20 cellular contexts compared by ENCODE assay signal in genomic region chr2:8720741-8721140, GRCh38.
"Had no signal": no experiment of that assay in that cellular context is flagged by ENCODE, and none has a peak within 500 bp of the region (broad histone marks: within the 10 kb centered on the region; RNA-seq: fewer than 3 reads in every experiment).

No MANE protein-coding gene starts in this region.

- H3K4me1 ChIP-seq: left lung, psoas muscle, transverse colon had no signal

- H3K27ac ChIP-seq: dorsolateral prefrontal cortex, left lung, psoas muscle, thoracic aorta, transverse colon had no signal

- DNase-seq: cortex of kidney; dorsolateral prefrontal cortex; effector CD8-positive, alpha-beta T cell; foreskin melanocyte; islet precursor cell; left lung; mesenchymal stem cell; midbrain; occipital lobe; psoas muscle; retina; stimulated activated CD4-positive, alpha-beta T cell treated with anti-CD3 and anti-CD28 coated beads, Interleukin-2, amount 100 ng/mL, for 24 hours; stimulated activated CD4-positive, alpha-beta T cell treated with anti-CD3 and anti-CD28 coated beads, Interleukin-4, amount 100 ng/mL, for 4 hours; stimulated activated naive B cell treated with anti-CD40 and anti-IgM and Interleukin-4, amounts not matched to agents 10 μg/mL and 1 μg/mL and 100 μg/mL, for 72 hours; stimulated activated naive CD8-positive, alpha-beta T cell treated with anti-CD3 and anti-CD28 coated beads, Interleukin-15, amount 100 ng/mL, for 72 hours; transverse colon had no signal

- H3K36me3 ChIP-seq: left lung, thoracic aorta, transverse colon had no signal

- H3K9me3 ChIP-seq: left lung, psoas muscle, thoracic aorta, transverse colon had no signal

- H3K4me3 ChIP-seq: dorsolateral prefrontal cortex, left lung, lung, psoas muscle, thoracic aorta, transverse colon had no signal

- ATAC-seq: left lung; natural killer cell treated with Interleukin-12 subunit alpha and Interleukin-12 subunit beta and Interleukin-15 and Interleukin-18, amount 100 ng/mL, for 72 hours; psoas muscle; sciatic nerve; stimulated activated naive B cell treated with anti-CD40 and anti-IgM and Interleukin-4, amounts not matched to agents 10 μg/mL and 1 μg/mL and 100 μg/mL, for 72 hours; stimulated activated naive CD8-positive, alpha-beta T cell treated with anti-CD3 and anti-CD28 coated beads, Interleukin-15, amount 100 ng/mL, for 72 hours had no signal

- H3K27me3 ChIP-seq: dorsolateral prefrontal cortex, left lung, transverse colon had no signal
